ENCODE assay signal across 8 cellular contexts in genomic region chr19:47713046-47714021, GRCh38. TPM values are rescaled to one million over a fixed set of nuclear protein-coding genes. Genes with fewer than 3 reads are reported as not detected.
DNase-seq lines count a peak whose midpoint lies in the region; ATAC-seq lines count a peak whose summit lies in the region.

A gene with protein sequence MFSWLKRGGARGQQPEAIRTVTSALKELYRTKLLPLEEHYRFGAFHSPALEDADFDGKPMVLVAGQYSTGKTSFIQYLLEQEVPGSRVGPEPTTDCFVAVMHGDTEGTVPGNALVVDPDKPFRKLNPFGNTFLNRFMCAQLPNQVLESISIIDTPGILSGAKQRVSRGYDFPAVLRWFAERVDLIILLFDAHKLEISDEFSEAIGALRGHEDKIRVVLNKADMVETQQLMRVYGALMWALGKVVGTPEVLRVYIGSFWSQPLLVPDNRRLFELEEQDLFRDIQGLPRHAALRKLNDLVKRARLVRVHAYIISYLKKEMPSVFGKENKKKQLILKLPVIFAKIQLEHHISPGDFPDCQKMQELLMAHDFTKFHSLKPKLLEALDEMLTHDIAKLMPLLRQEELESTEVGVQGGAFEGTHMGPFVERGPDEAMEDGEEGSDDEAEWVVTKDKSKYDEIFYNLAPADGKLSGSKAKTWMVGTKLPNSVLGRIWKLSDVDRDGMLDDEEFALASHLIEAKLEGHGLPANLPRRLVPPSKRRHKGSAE (plus strand): TSS chr19:47713422. CDS start chr19:47716613, 3,191 bp downstream.

- H3K36me3 ChIP-seq in KOPT-K1 (ENCODE audit: insufficient read depth, low read length) (peaks cover 5% of the 10 kb centered on the region; the same call in 1 of the 2 replicates), mesenchymal stem cell (ENCODE audit: control insufficient read depth in 1 of 2, insufficient read depth in 2 of 2, low read depth in 1 of 2, low read length in 2 of 2) (peaks cover 25 to 30% of the 10 kb centered on the region in 2 experiments)

- H3K4ac ChIP-seq in mesenchymal stem cell (ENCODE audit: low read depth in 1 of 2, low read length in 2 of 2): peak within 1 kb of the TSS; percentile 98 to 100

- H3K27me3 ChIP-seq in mesenchymal stem cell (ENCODE audit: control insufficient read depth in 1 of 2, insufficient read depth in 1 of 2, low read length in 2 of 2): no peaks in the 10 kb centered on the region

- peaks cover 15% of the 10 kb centered on the region for H3K4me1 ChIP-seq in mesenchymal stem cell (ENCODE audit: control insufficient read depth, insufficient read depth, low read depth, low read length)

- H2BK15ac ChIP-seq in mesenchymal stem cell (ENCODE audit: low read depth, poor library complexity, severe bottlenecking): peak within 1 kb of the TSS; percentile 77

- no peaks in the 10 kb centered on the region for H3K79me1 ChIP-seq in mesenchymal stem cell (replicated peaks; ENCODE audit: low read length, poor library complexity, severe bottlenecking)

- in situ Hi-C loops in endometrial microvascular endothelial cells (cut with HindIII; ENCODE audit: inconsistent ontology term, low pct_unique_long_range_greater_than_20kb, low sequenced_read_pairs): no loop called here

- peak within 1 kb of the TSS; percentile 90 to 98 for H3K4me3 ChIP-seq in mesenchymal stem cell (ENCODE audit: insufficient read depth in 1 of 2, low read depth in 1 of 2, low read length in 2 of 2)

- H3K18ac ChIP-seq in mesenchymal stem cell (ENCODE audit: low read depth in 1 of 2, low read length in 2 of 2): peak within 1 kb of the TSS; percentile 91 to 100

- H2AK5ac ChIP-seq in mesenchymal stem cell (ENCODE audit: low read length, severe bottlenecking): peak within 1 kb of the TSS; percentile 77

- H2BK12ac ChIP-seq in mesenchymal stem cell (ENCODE audit: low read length in 2 of 2): peak within 1 kb of the TSS; percentile 75 to 98

- WGBS in mesenchymal stem cell: 6% methylated on average over 52 of the region's 52 CpGs

- ATAC-seq in HG03521 (IDR thresholded peaks at IDR 0.05; ENCODE audit: unreplicated experiment): no peak

- H2AFZ ChIP-seq in mesenchymal stem cell (ENCODE audit: low read depth, low read length): peak within 1 kb of the TSS; percentile 51

- H3K27ac ChIP-seq in KOPT-K1 (ENCODE audit: low read depth, low read length, poor library complexity, severe bottlenecking): peak within 1 kb of the TSS; percentile 37
- peak within 1 kb of the TSS; percentile 63 for H3K27ac ChIP-seq in mesenchymal stem cell (ENCODE audit: low read length, poor library complexity, severe bottlenecking)

- H3K4me2 ChIP-seq in mesenchymal stem cell (ENCODE audit: low read length, poor library complexity, severe bottlenecking): peak within 1 kb of the TSS; percentile 63

- DNase-seq in COLO668 (lab: John Stamatoyannopoulos, UW; ENCODE audit: unreplicated experiment) (peak; percentile 6), mesenchymal stem cell (peak; percentile 76), SK-N-DZ (ENCODE audit: low spot score) (no peak)
- peak; percentile 63 to 65 for DNase-seq in activated CD4-positive, alpha-beta T cell treated with anti-CD3 and anti-CD28 coated beads, Interleukin-2, amount 50 U/mL, for 48 hours
- peak; percentile 10 to 23 for DNase-seq in stimulated activated CD8-positive, alpha-beta memory T cell treated with anti-CD3 and anti-CD28 coated beads, Interleukin-7, amount 100 ng/mL, for 48 hours (ENCODE audit: extremely low read depth in 1 of 2, low read depth in 1 of 2)

- H2BK120ac ChIP-seq in mesenchymal stem cell (ENCODE audit: low read depth, low read length): peak within 1 kb of the TSS; percentile 92

- H3K9ac ChIP-seq in mesenchymal stem cell (ENCODE audit: low read length): peak within 1 kb of the TSS; percentile 97

- H3K14ac ChIP-seq in mesenchymal stem cell (ENCODE audit: low read length in 2 of 2): peak within 1 kb of the TSS in 1 of 2 experiments; percentile 100

- peak within 1 kb of the TSS; percentile 92 for H4K8ac ChIP-seq in mesenchymal stem cell (ENCODE audit: low read length)

- peaks cover 12% of the 10 kb centered on the region for H3K9me3 ChIP-seq in KOPT-K1 (ENCODE audit: insufficient read depth, low read length, poor library complexity, severe bottlenecking)
- no peaks in the 10 kb centered on the region for H3K9me3 ChIP-seq in mesenchymal stem cell (ENCODE audit: control insufficient read depth, low read length)

- H3K23ac ChIP-seq in mesenchymal stem cell (ENCODE audit: low read length in 2 of 2): peak within 1 kb of the TSS in 1 of 2 experiments; percentile 98

- peak within 1 kb of the TSS; percentile 94 for H2BK5ac ChIP-seq in mesenchymal stem cell (ENCODE audit: low read depth, low read length, poor library complexity, severe bottlenecking)

- H4K91ac ChIP-seq in mesenchymal stem cell (ENCODE audit: low read length): peak within 1 kb of the TSS; percentile 96

RNA-seq across cellular contexts. Expression of the gene that starts here (rescaled TPM):
- total RNA-seq in endometrial microvascular endothelial cells (ENCODE audit: inconsistent ontology term): 205 TPM
- 340 TPM for polyA plus RNA-seq in mesenchymal stem cell (2013, experiment 1 of 2)
- 325 TPM for polyA plus RNA-seq in mesenchymal stem cell (2013, experiment 2 of 2)
- 1.4 and 1.8 TPM in 2 replicates for polyA plus RNA-seq in SK-N-DZ (2014; cell fraction: cytosol; rRNA removed)
- 1.4 and 2.4 TPM in 2 replicates for polyA plus RNA-seq in SK-N-DZ (2014; cell fraction: nucleus; rRNA removed)
